Comparison of ENCODE assay signal across 1 cellular context in the genomic region with DNA sequence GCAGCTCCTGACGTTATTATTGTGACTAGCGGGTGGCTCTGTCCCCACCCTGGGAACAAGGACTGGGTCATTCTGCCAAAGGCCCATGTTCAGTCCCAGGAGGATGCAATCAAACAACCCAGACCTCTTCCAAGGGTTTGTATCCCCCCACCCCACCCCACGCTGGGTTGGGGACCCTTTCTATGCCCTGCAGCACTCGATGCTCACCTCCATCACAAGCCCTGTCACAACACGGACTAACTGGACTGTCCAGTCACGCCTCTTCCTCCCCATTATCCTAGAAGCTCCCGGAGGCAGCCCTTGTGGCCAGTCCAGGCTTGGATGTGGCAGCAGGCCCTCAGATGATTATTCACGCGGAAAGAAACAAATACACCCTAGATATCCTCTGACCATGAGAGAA.
TF ChIP-seq lines count a peak whose summit lies in the region.

No MANE protein-coding gene starts in this region.

TF ChIP-seq in GM23338, 12 proteins besides CTCF, POLR2A, EP300 and RAD21 (continued from another document):
- TF ChIP-seq, protein P1, sequence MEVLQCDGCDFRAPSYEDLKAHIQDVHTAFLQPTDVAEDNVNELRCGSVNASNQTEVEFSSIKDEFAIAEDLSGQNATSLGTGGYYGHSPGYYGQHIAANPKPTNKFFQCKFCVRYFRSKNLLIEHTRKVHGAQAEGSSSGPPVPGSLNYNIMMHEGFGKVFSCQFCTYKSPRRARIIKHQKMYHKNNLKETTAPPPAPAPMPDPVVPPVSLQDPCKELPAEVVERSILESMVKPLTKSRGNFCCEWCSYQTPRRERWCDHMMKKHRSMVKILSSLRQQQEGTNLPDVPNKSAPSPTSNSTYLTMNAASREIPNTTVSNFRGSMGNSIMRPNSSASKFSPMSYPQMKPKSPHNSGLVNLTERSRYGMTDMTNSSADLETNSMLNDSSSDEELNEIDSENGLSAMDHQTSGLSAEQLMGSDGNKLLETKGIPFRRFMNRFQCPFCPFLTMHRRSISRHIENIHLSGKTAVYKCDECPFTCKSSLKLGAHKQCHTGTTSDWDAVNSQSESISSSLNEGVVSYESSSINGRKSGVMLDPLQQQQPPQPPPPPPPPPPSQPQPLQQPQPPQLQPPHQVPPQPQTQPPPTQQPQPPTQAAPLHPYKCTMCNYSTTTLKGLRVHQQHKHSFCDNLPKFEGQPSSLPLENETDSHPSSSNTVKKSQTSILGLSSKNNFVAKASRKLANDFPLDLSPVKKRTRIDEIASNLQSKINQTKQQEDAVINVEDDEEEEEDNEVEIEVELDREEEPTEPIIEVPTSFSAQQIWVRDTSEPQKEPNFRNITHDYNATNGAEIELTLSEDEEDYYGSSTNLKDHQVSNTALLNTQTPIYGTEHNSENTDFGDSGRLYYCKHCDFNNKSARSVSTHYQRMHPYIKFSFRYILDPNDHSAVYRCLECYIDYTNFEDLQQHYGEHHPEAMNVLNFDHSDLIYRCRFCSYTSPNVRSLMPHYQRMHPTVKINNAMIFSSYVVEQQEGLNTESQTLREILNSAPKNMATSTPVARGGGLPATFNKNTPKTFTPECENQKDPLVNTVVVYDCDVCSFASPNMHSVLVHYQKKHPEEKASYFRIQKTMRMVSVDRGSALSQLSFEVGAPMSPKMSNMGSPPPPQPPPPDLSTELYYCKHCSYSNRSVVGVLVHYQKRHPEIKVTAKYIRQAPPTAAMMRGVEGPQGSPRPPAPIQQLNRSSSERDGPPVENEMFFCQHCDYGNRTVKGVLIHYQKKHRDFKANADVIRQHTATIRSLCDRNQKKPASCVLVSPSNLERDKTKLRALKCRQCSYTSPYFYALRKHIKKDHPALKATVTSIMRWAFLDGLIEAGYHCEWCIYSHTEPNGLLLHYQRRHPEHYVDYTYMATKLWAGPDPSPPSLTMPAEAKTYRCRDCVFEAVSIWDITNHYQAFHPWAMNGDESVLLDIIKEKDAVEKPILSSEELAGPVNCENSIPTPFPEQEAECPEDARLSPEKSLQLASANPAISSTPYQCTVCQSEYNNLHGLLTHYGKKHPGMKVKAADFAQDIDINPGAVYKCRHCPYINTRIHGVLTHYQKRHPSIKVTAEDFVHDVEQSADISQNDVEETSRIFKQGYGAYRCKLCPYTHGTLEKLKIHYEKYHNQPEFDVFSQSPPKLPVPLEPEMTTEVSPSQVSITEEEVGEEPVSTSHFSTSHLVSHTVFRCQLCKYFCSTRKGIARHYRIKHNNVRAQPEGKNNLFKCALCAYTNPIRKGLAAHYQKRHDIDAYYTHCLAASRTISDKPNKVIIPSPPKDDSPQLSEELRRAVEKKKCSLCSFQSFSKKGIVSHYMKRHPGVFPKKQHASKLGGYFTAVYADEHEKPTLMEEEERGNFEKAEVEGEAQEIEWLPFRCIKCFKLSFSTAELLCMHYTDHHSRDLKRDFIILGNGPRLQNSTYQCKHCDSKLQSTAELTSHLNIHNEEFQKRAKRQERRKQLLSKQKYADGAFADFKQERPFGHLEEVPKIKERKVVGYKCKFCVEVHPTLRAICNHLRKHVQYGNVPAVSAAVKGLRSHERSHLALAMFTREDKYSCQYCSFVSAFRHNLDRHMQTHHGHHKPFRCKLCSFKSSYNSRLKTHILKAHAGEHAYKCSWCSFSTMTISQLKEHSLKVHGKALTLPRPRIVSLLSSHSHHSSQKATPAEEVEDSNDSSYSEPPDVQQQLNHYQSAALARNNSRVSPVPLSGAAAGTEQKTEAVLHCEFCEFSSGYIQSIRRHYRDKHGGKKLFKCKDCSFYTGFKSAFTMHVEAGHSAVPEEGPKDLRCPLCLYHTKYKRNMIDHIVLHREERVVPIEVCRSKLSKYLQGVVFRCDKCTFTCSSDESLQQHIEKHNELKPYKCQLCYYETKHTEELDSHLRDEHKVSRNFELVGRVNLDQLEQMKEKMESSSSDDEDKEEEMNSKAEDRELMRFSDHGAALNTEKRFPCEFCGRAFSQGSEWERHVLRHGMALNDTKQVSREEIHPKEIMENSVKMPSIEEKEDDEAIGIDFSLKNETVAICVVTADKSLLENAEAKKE (CRISPR knock-in tag; IDR thresholded peaks at IDR 0.05): no peak
- TF ChIP-seq POLR2AphosphoS5 (IDR thresholded peaks at IDR 0.05; ENCODE audit: low read depth) (no peak), CREB1 (CRISPR knock-in tag; IDR thresholded peaks at IDR 0.05; ENCODE audit: low read depth) (no peak), JUNB (IDR thresholded peaks at IDR 0.05; ENCODE audit: unreplicated experiment) (no peak), ZNF331 (CRISPR knock-in tag; IDR thresholded peaks at IDR 0.05; ENCODE audit: low read depth) (no peak), EZH2phosphoT487 (IDR thresholded peaks at IDR 0.05; ENCODE audit: unreplicated experiment) (no peak), NANOG (IDR thresholded peaks at IDR 0.05; ENCODE audit: borderline replicate concordance) (no peak), STAT1 (IDR thresholded peaks at IDR 0.05; ENCODE audit: unreplicated experiment) (no peak), EZH2 (IDR thresholded peaks at IDR 0.05; ENCODE audit: low read depth, unreplicated experiment) (no peak), ZNF114 (CRISPR knock-in tag; IDR thresholded peaks at IDR 0.05) (no peak)
- TF ChIP-seq, protein P2, sequence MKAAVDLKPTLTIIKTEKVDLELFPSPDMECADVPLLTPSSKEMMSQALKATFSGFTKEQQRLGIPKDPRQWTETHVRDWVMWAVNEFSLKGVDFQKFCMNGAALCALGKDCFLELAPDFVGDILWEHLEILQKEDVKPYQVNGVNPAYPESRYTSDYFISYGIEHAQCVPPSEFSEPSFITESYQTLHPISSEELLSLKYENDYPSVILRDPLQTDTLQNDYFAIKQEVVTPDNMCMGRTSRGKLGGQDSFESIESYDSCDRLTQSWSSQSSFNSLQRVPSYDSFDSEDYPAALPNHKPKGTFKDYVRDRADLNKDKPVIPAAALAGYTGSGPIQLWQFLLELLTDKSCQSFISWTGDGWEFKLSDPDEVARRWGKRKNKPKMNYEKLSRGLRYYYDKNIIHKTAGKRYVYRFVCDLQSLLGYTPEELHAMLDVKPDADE (IDR thresholded peaks at IDR 0.05): no peak
